8 cellular contexts compared by ENCODE assay signal in the genomic region with DNA sequence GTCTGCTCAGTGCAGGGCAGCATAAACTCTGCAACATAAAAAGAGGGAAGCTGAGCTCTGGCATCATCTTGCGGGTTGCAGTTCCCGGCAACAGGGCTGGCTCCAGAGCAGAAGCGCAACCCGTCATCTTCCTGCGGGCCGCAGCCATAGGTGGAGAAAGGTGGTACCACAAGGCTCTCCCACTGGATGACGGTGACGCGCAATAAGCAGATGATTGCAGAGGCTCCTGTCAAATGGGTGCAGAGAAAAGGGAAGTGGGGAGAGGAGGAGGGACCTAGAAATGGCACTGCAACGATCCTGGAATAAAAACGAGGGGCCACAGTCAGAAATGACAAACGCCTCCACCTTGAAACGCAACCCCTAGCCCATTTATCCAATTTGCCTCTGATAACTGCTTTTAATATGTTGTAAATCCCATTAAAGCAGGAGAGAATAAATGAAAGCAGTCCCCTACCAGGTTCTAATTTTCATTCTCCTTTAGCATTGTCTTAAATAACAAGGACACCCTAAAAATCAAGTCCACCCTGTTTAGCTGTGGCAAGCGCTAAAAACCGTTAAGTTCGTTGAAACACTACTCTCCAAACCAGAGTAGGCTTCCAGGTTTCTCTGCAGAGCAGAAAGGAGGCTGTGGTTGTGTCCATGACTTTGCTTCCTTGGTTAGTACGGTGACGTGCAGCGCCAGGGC. TPM values are rescaled to one million over a fixed set of nuclear protein-coding genes. Genes with fewer than 3 reads are reported as not detected.
DNase-seq lines count a peak whose midpoint lies in the region; ATAC-seq and TF ChIP-seq lines count a peak whose summit lies in the region.

No MANE protein-coding gene starts in this region.

- peak overlapping the region; percentile 97 for H2AFZ ChIP-seq in OCI-LY7 (ENCODE audit: low read length)

- peak overlapping the region; percentile 81 for H3K4me2 ChIP-seq in OCI-LY7 (ENCODE audit: low read length)

- H3K27ac Mint-ChIP-seq in stimulated activated memory B cell treated with anti-CD40 and anti-IgM and Interleukin-4, amounts not matched to agents 10 μg/mL and 1 μg/mL and 100 μg/mL, for 72 hours = peak overlapping the region; percentile 88

- H3K4me1 ChIP-seq in OCI-LY7 (ENCODE audit: insufficient read depth, low read length, poor library complexity, severe bottlenecking) (peaks cover 4% of the 10 kb centered on the region), lower lobe of right lung (peaks cover 37% of the 10 kb centered on the region)

- H3K4me3 ChIP-seq in HL-60 (replicated peaks; ENCODE audit: insufficient read depth, low read length) = peak overlapping the region; percentile 35
- H3K4me3 ChIP-seq in OCI-LY7 (ENCODE audit: low read depth, low read length, poor library complexity, severe bottlenecking) = peak overlapping the region; percentile 68
- peak overlapping the region; percentile 15 for H3K4me3 ChIP-seq in brain microvascular endothelial cell (ENCODE audit: low read depth, low read length)
- peak overlapping the region; percentile 64 for H3K4me3 ChIP-seq in lower lobe of right lung

- CTCF ChIA-PET in OCI-LY7 (lab: Charles Lee; ENCODE audit: unreplicated experiment) = no interaction called here

- TF ChIP-seq CTCF in HL-60 (IDR thresholded peaks at IDR 0.05; ENCODE audit: insufficient read depth, low read length) (no peak), OCI-LY7 (conservative IDR thresholded peaks at IDR 0.05; ENCODE audit: low read length) (no peak), brain microvascular endothelial cell (IDR thresholded peaks at IDR 0.05; ENCODE audit: low read depth, low read length, missing control alignments) (no peak), lower lobe of right lung (IDR thresholded peaks at IDR 0.05) (no peak)

- H3K27me3 Mint-ChIP-seq in stimulated activated memory B cell treated with anti-CD40 and anti-IgM and Interleukin-4, amounts not matched to agents 10 μg/mL and 1 μg/mL and 100 μg/mL, for 72 hours = no peaks in the 10 kb centered on the region

- DNase-seq in AML-193 (lab: John Stamatoyannopoulos, UW) (peak; percentile 98), HL-60 (ENCODE audit: low read depth in 1 of 2, low spot score in 1 of 2) (peak; percentile 99), OCI-LY7 (ENCODE audit: low spot score) (no peak), brain microvascular endothelial cell (no peak), lower lobe of right lung (peak; percentile 92)

- POLR2A ChIA-PET in OCI-LY7 (lab: Charles Lee) = interaction anchor here (1.0 to 1.7 kb wide), 3 partner anchors 11 to 44 kb away, joined by 3 read pairs; no protein-coding TSS in a partner anchor

- H3K36me3 Mint-ChIP-seq in stimulated activated memory B cell treated with anti-CD40 and anti-IgM and Interleukin-4, amounts not matched to agents 10 μg/mL and 1 μg/mL and 100 μg/mL, for 72 hours = no peaks in the 10 kb centered on the region

- no TSS peak for BruUV-seq in OCI-LY7 (replicated peaks; lab: Mats Ljungman, UMichigan)

- no peaks in the 10 kb centered on the region for H3K27me3 ChIP-seq in HL-60 (ENCODE audit: insufficient read depth, poor library complexity, severe bottlenecking)
- H3K27me3 ChIP-seq in brain microvascular endothelial cell (replicated peaks) = no peaks in the 10 kb centered on the region
- no peaks in the 10 kb centered on the region for H3K27me3 ChIP-seq in lower lobe of right lung (ENCODE audit: low read depth)

- in situ Hi-C loops in brain microvascular endothelial cell (cut with HindIII; ENCODE audit: low pct_ligation_motif_present, low sequenced_read_pairs) = no loop called here

- intact Hi-C loops in OCI-LY7 (cut with micrococcal nuclease; ENCODE audit: unreplicated experiment) (loop anchor here (1.0 kb wide), 3 partner anchors 30 to 104 kb away; a partner anchor contains a TSS), lower lobe of right lung (cut with DNase I) (no loop called here)

- H3K9me3 Mint-ChIP-seq in stimulated activated memory B cell treated with anti-CD40 and anti-IgM and Interleukin-4, amounts not matched to agents 10 μg/mL and 1 μg/mL and 100 μg/mL, for 72 hours = no peaks in the 10 kb centered on the region

- no peaks in the 10 kb centered on the region for H3K36me3 ChIP-seq in OCI-LY7 (ENCODE audit: insufficient read depth, low read length)
- H3K36me3 ChIP-seq in brain microvascular endothelial cell (replicated peaks) = no peaks in the 10 kb centered on the region
- no peaks in the 10 kb centered on the region for H3K36me3 ChIP-seq in lower lobe of right lung

- peak; percentile 62 to 78 for ATAC-seq in lower lobe of right lung
- peak; percentile 71 for ATAC-seq in stimulated activated memory B cell treated with anti-CD40 and anti-IgM and Interleukin-4, amounts not matched to agents 10 μg/mL and 1 μg/mL and 100 μg/mL, for 72 hours
- no peak for ATAC-seq in GM19324 (IDR thresholded peaks at IDR 0.05; ENCODE audit: low FRiP score, unreplicated experiment)
- ATAC-seq in HG02884 (IDR thresholded peaks at IDR 0.05; ENCODE audit: unreplicated experiment) = no peak

- H3K9me3 ChIP-seq in OCI-LY7 (ENCODE audit: low read length) = no peaks in the 10 kb centered on the region
- no peaks in the 10 kb centered on the region for H3K9me3 ChIP-seq in lower lobe of right lung

- H4K20me1 ChIP-seq in OCI-LY7 (ENCODE audit: insufficient read depth, low read length) = no peaks in the 10 kb centered on the region

- no peaks in the 10 kb centered on the region for H3K79me2 ChIP-seq in OCI-LY7 (ENCODE audit: insufficient read depth, low read depth, low read length)

- H3K4me1 Mint-ChIP-seq in stimulated activated memory B cell treated with anti-CD40 and anti-IgM and Interleukin-4, amounts not matched to agents 10 μg/mL and 1 μg/mL and 100 μg/mL, for 72 hours = peaks cover 16% of the 10 kb centered on the region

- peak overlapping the region; percentile 97 for H3K27ac ChIP-seq in HL-60 (replicated peaks)
- H3K27ac ChIP-seq in OCI-LY7 (ENCODE audit: low read depth, low read length, poor library complexity, severe bottlenecking) = peak overlapping the region; percentile 69
- H3K27ac ChIP-seq in brain microvascular endothelial cell = peak overlapping the region; percentile 70
- H3K27ac ChIP-seq in lower lobe of right lung = peak overlapping the region; percentile 97

- H3K9me2 ChIP-seq in OCI-LY7 (ENCODE audit: insufficient read depth, low read length) = no peaks in the 10 kb centered on the region

- peak overlapping the region; percentile 89 for H3K4me3 Mint-ChIP-seq in stimulated activated memory B cell treated with anti-CD40 and anti-IgM and Interleukin-4, amounts not matched to agents 10 μg/mL and 1 μg/mL and 100 μg/mL, for 72 hours

RNA-seq across cellular contexts. Expression of a gene that starts 30.9 kb away (rescaled TPM):
- 256 and 291 TPM in 2 replicates for total RNA-seq in OCI-LY7 (2014; rRNA removed; shearing (Covaris generic))
- total RNA-seq in OCI-LY7 (2022) (254 and 276 TPM in 2 replicates), lower lobe of right lung (96.0 TPM)

RNA-seq across cellular contexts. Expression of a gene that starts 45.1 kb away (rescaled TPM):
- total RNA-seq in OCI-LY7 (2014; rRNA removed; shearing (Covaris generic)) = 189 and 214 TPM in 2 replicates
- total RNA-seq in OCI-LY7 (2022) (136 and 159 TPM in 2 replicates), lower lobe of right lung (120 TPM)

Comparison
In these comparisons a context has a peak if more than half of its experiments do, and no peak if none do; other contexts are left out.
1. DNase-seq: peak in AML-193 (2 of 2), HL-60 (2 of 2) and lower lobe of right lung (single experiment); none in OCI-LY7 (single experiment) and brain microvascular endothelial cell (single experiment).
2. H3K4me3 ChIP-seq: peak in every context shown above with its lines; median percentile 68 in OCI-LY7; 64 in lower lobe of right lung; 35 in HL-60; 15 in brain microvascular endothelial cell.
3. ATAC-seq: peak in lower lobe of right lung (2 of 2) and stimulated activated memory B cell treated with anti-CD40 and anti-IgM and Interleukin-4, amounts not matched to agents 10 μg/mL and 1 μg/mL and 100 μg/mL, for 72 hours (single experiment); none in GM19324 (single experiment) and HG02884 (single experiment).
4. Peak in every context shown above with its lines, with median percentiles within 50 percentile points of each other: H3K27ac ChIP-seq.